Comparison of ENCODE assay signal across 2 cellular contexts in genomic region chr2:172110422-172110811, GRCh38. TPM values are rescaled to one million over a fixed set of nuclear protein-coding genes. Genes with fewer than 3 reads are reported as not detected.
"Had no signal": no experiment of that assay in that cellular context is flagged by ENCODE, and none has a peak within 500 bp of the region (broad histone marks: within the 10 kb centered on the region; RNA-seq: fewer than 3 reads in every experiment).

No MANE protein-coding gene starts in this region.

RNA-seq across cellular contexts. Expression of gene DLX2, which starts 7.7 kb away (rescaled TPM):
- total RNA-seq: Peyer's patch, Right ventricle myocardium inferior had no signal

RNA-seq across cellular contexts. Expression of gene DLX1, which starts 25.1 kb away (rescaled TPM):
- total RNA-seq: Peyer's patch, Right ventricle myocardium inferior had no signal
